In the genomic region with DNA sequence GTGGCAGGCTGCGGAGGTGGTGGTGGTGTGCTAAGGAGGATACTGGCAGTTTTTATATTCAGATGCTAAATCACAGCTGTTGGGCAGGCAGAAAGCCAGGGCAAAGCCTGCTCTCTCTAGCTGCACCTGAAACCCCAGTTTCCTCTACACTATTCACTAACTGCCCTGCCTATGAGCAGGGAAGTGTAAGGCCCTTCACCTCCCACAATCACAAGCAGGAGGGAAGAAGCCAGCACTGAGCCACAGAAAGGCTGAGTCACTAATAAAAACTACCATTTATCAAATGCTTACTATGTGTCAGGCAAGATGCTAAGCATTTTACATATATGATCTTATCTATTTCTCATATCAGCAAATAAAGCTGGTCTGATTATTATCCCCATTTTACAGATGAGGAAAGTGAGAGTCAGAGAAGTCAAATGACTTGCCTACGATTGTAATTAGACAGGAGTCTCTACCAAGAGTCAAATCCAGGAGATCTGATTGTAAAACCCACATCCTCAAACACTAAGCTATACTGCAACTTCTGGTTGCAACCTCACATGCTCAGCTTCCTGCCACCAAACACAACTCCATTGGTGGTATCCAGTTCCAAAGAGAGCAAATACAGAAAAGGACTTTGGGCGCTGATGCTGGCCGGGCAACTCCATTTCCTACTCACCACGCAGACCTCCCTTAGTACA, we compare ENCODE assay signal across 8 cellular contexts. TPM values are rescaled to one million over a fixed set of nuclear protein-coding genes. Genes with fewer than 3 reads are reported as not detected.
A peak's percentile ranks its signal among the peaks of the same experiment; 100 is the strongest.
DNase-seq lines count a peak whose midpoint lies in the region; ATAC-seq and TF ChIP-seq lines count a peak whose summit lies in the region.

No MANE protein-coding gene starts in this region.

- H3K9me2 ChIP-seq in PC-9 (ENCODE audit: insufficient read depth), result no peaks in the 10 kb centered on the region

- no peak overlapping the region for H2AFZ ChIP-seq in PC-9

- H3K9me3 ChIP-seq in PC-9 (ENCODE audit: insufficient read depth, low read depth), result no peaks in the 10 kb centered on the region; the same call in 1 of the 2 replicates
- no peaks in the 10 kb centered on the region for H3K9me3 ChIP-seq in skeletal muscle satellite cell (replicated peaks; ENCODE audit: low read length)
- H3K9me3 ChIP-seq in ascending aorta, result no peaks in the 10 kb centered on the region

- POLR2A ChIA-PET in PC-9 (lab: Charles Lee; ENCODE audit: unreplicated experiment), result no interaction called here

- H3K9ac ChIP-seq in skeletal muscle satellite cell (ENCODE audit: low read depth, low read length), result peak overlapping the region; percentile 67

- H3K4me2 ChIP-seq in PC-9 (no peak overlapping the region), skeletal muscle satellite cell (ENCODE audit: low read length) (peak overlapping the region; percentile 71)

- intact Hi-C loops in PC-9 (cut with micrococcal nuclease; ENCODE audit: unreplicated experiment) (no loop called here), ascending aorta (cut with DNase I) (no loop called here)

- no peaks in the 10 kb centered on the region for H3K36me3 ChIP-seq in PC-9 (ENCODE audit: low read depth)
- no peaks in the 10 kb centered on the region for H3K36me3 ChIP-seq in brain microvascular endothelial cell (replicated peaks)
- no peaks in the 10 kb centered on the region for H3K36me3 ChIP-seq in skeletal muscle satellite cell (ENCODE audit: insufficient read depth, low read length)
- H3K36me3 ChIP-seq in ascending aorta, result no peaks in the 10 kb centered on the region

- CTCF ChIA-PET in PC-9 (lab: Charles Lee), result no interaction called here

- H3K4me1 ChIP-seq in PC-9 (replicated peaks; ENCODE audit: insufficient read depth) (peaks cover 13% of the 10 kb centered on the region), skeletal muscle satellite cell (ENCODE audit: control insufficient read depth, insufficient read depth, low read length) (peaks cover 16% of the 10 kb centered on the region), ascending aorta (no peaks in the 10 kb centered on the region)

- TF ChIP-seq CTCF in PC-9 (conservative IDR thresholded peaks at IDR 0.05) (no peak), brain microvascular endothelial cell (IDR thresholded peaks at IDR 0.05; ENCODE audit: low read depth, low read length, missing control alignments) (no peak), ascending aorta (IDR thresholded peaks at IDR 0.05) (no peak)

- no peaks in the 10 kb centered on the region for H4K20me1 ChIP-seq in PC-9 (ENCODE audit: insufficient read depth)

- H3K79me2 ChIP-seq in PC-9 (ENCODE audit: low read depth), result no peaks in the 10 kb centered on the region

- H3K27ac ChIP-seq in PC-9, result peak overlapping the region; percentile 56
- H3K27ac ChIP-seq in brain microvascular endothelial cell, result peak overlapping the region; percentile 94
- no peak overlapping the region for H3K27ac ChIP-seq in ascending aorta

- no TSS peak for BruUV-seq in PC-9 (replicated peaks; lab: Mats Ljungman, UMichigan)

- in situ Hi-C loops in brain microvascular endothelial cell (cut with HindIII; ENCODE audit: low pct_ligation_motif_present, low sequenced_read_pairs), result no loop called here

- peaks cover 17% of the 10 kb centered on the region; the same call in 1 of the 2 replicates for H3F3A ChIP-seq in PC-9 (ENCODE audit: insufficient read depth, low read depth)

- H3K27me3 ChIP-seq in PC-9 (ENCODE audit: insufficient read depth, low read depth) (no peaks in the 10 kb centered on the region), brain microvascular endothelial cell (replicated peaks) (no peaks in the 10 kb centered on the region), skeletal muscle satellite cell (ENCODE audit: control insufficient read depth, insufficient read depth, low read length) (no peaks in the 10 kb centered on the region), ascending aorta (no peaks in the 10 kb centered on the region)

- DNase-seq in NCI-H2171 treated with DMSO at 0.1 percent for 48 hours (lab: John Stamatoyannopoulos, UW) (peak; percentile 10), NCI-H2171 (lab: John Stamatoyannopoulos, UW) (no peak), PC-9 (peak in 1 of 2 experiments; percentile 56), brain microvascular endothelial cell (peak; percentile 54), ascending aorta (ENCODE audit: low spot score in 2 of 2) (no peak)

- ATAC-seq in HG02973 (IDR thresholded peaks at IDR 0.05; ENCODE audit: unreplicated experiment) (no peak), HG02759 (IDR thresholded peaks at IDR 0.05; ENCODE audit: unreplicated experiment) (no peak)

- H3K4me3 ChIP-seq in PC-9 (no peak overlapping the region), brain microvascular endothelial cell (ENCODE audit: low read depth, low read length) (no peak overlapping the region), skeletal muscle satellite cell (ENCODE audit: low read length) (peak overlapping the region; percentile 31), ascending aorta (no peak overlapping the region)

RNA-seq across cellular contexts. Expression of gene IL6ST, which starts 17.7 kb away (rescaled TPM):
- total RNA-seq in PC-9 (2021) (52.2 and 60.2 TPM in 2 replicates), ascending aorta (192 TPM)
- total RNA-seq in skeletal muscle satellite cell (2012; rRNA removed), result 351 and 374 TPM in 2 replicates

Comparison
In these comparisons a context has a peak if more than half of its experiments do, and no peak if none do; other contexts are left out.
1. DNase-seq: peak in NCI-H2171 treated with DMSO at 0.1 percent for 48 hours (single experiment) and brain microvascular endothelial cell (single experiment); none in NCI-H2171 (single experiment) and ascending aorta (0 of 2).
2. H3K27ac ChIP-seq: peak in PC-9 (single experiment) and brain microvascular endothelial cell (single experiment); none in ascending aorta (0 of 2).